In genomic region chr5:61590473-61590872, GRCh38 we compare ENCODE assay signal across 3 cellular contexts.
"Had no signal": no experiment of that assay in that cellular context is flagged by ENCODE, and none has a peak within 500 bp of the region (broad histone marks: within the 10 kb centered on the region; RNA-seq: fewer than 3 reads in every experiment).

No MANE protein-coding gene starts in this region.

- DNase-seq: GDM1, GF-D8 had no signal

- ATAC-seq: GM12878 had no signal

- H3K4me3 ChIP-seq: GM12878 had no signal
